Comparison of ENCODE assay signal across 21 cellular contexts in genomic region chr2:111667001-111667400, GRCh38.
DNase-seq lines count a peak whose midpoint lies in the region; ATAC-seq and TF ChIP-seq lines count a peak whose summit lies in the region.
"Had no signal": no experiment of that assay in that cellular context is flagged by ENCODE, and none has a peak within 500 bp of the region (broad histone marks: within the 10 kb centered on the region; RNA-seq: fewer than 3 reads in every experiment).

No MANE protein-coding gene starts in this region.

- H2AFZ ChIP-seq in DND-41 (ENCODE audit: low read depth, low read length) = no peak overlapping the region
- H2AFZ ChIP-seq: GM23338 had no signal

- H3K4me1 ChIP-seq in DND-41 (ENCODE audit: insufficient read depth, low read length) (peaks cover 52% of the 10 kb centered on the region), adipocyte (ENCODE audit: control insufficient read depth, insufficient read depth, low read length) (peaks cover 17% of the 10 kb centered on the region)
- H3K4me1 ChIP-seq: HAP-1 had no signal

- H3K36me3 ChIP-seq in DND-41 (ENCODE audit: insufficient read depth, low read length) (no peaks in the 10 kb centered on the region), adipocyte (ENCODE audit: control insufficient read depth, insufficient read depth, low read length, severe bottlenecking) (no peaks in the 10 kb centered on the region)
- H3K36me3 ChIP-seq: BLaER1, HAP-1 had no signal

- no peak for ATAC-seq in DND-41 (ENCODE audit: insufficient read depth, low read depth)
- no peak for ATAC-seq in HG02642 (IDR thresholded peaks at IDR 0.05; ENCODE audit: poor library complexity, unreplicated experiment)
- ATAC-seq: CD8-positive, alpha-beta T cell had no signal

- H3K4me3 ChIP-seq in DND-41 (ENCODE audit: low read depth in 1 of 2, low read length in 2 of 2) (no peak overlapping the region), adipocyte (ENCODE audit: low read length) (no peak overlapping the region)
- H3K4me3 ChIP-seq: BLaER1, GM23338, HAP-1, SK-N-MC had no signal

- H3K27me3 ChIP-seq in DND-41 (ENCODE audit: insufficient read depth, low read length, poor library complexity) (no peaks in the 10 kb centered on the region), adipocyte (replicated peaks; ENCODE audit: control insufficient read depth, insufficient read depth, low read length) (no peaks in the 10 kb centered on the region)
- H3K27me3 ChIP-seq: BLaER1 had no signal

- H3K27ac ChIP-seq in DND-41 (ENCODE audit: low read length) = no peak overlapping the region
- H3K27ac ChIP-seq in caudate nucleus (ENCODE audit: low read depth, low read length) = no peak overlapping the region
- H3K27ac ChIP-seq: BLaER1, KMS-11, SK-N-MC had no signal

- no peak for TF ChIP-seq CTCF in DND-41 (IDR thresholded peaks at IDR 0.05; ENCODE audit: borderline replicate concordance, extremely low read depth, low read length, poor library complexity, severe bottlenecking)

- DNase-seq in DND-41 (peak; percentile 1), adipocyte (ENCODE audit: low read depth) (no peak), islet precursor cell (peak; percentile 5), ureter (ENCODE audit: low spot score) (peak; percentile 28), caudate nucleus (lab: John Stamatoyannopoulos, UW) (no peak)
- DNase-seq in activated CD4-positive, CD25-positive, alpha-beta regulatory T cell treated with anti-CD3 and anti-CD28 coated beads, Interleukin-2, amount 50 U/mL, for 72 hours = no peak
- DNase-seq: CD8-positive, alpha-beta T cell; DMS153; NCI-H1092 treated with DMSO at 0.1 percent for 48 hours; NCI-H146; NCI-H2029 treated with DMSO at 0.1 percent for 48 hours; NCI-H2171; NCI-H345; NCI-H524 treated with DMSO at 0.1 percent for 48 hours; Right ventricle myocardium superior had no signal

- no peak overlapping the region for H3K4me2 ChIP-seq in DND-41 (ENCODE audit: insufficient read depth, low read length)
- H3K4me2 ChIP-seq: BLaER1, GM23338, KMS-11 had no signal

- H3K9ac ChIP-seq in DND-41 (ENCODE audit: low read depth, low read length) (no peak overlapping the region), adipocyte (ENCODE audit: low read length) (peak overlapping the region; percentile 44)
- H3K9ac ChIP-seq: BLaER1, KMS-11 had no signal

- H3K9me3 ChIP-seq in DND-41 (ENCODE audit: insufficient read depth, low read length, severe bottlenecking) (peaks cover 9% of the 10 kb centered on the region), adipocyte (ENCODE audit: control insufficient read depth, low read length) (no peaks in the 10 kb centered on the region)

- H4K20me1 ChIP-seq in DND-41 (ENCODE audit: insufficient read depth, low read length) = no peaks in the 10 kb centered on the region
- H4K20me1 ChIP-seq: BLaER1 had no signal

- H3K79me2 ChIP-seq in DND-41 (ENCODE audit: insufficient read depth, low read length) = no peaks in the 10 kb centered on the region

Comparison
In these comparisons a context has a peak if more than half of its experiments do, and no peak if none do; other contexts are left out.
1. DNase-seq: peak in DND-41 (single experiment), islet precursor cell (single experiment) and ureter (single experiment); none in adipocyte (single experiment), caudate nucleus (0 of 61) and activated CD4-positive, CD25-positive, alpha-beta regulatory T cell treated with anti-CD3 and anti-CD28 coated beads, Interleukin-2, amount 50 U/mL, for 72 hours (single experiment).